ENCODE assay signal across 8 cellular contexts in genomic region chr3:28286595-28286994, GRCh38. TPM values are rescaled to one million over a fixed set of nuclear protein-coding genes. Genes with fewer than 3 reads are reported as not detected.
A peak's percentile ranks its signal among the peaks of the same experiment; 100 is the strongest.
DNase-seq lines count a peak whose midpoint lies in the region; ATAC-seq, FAIRE-seq and TF ChIP-seq lines count a peak whose summit lies in the region.

No MANE protein-coding gene starts in this region.

- H3K36me3 Mint-ChIP-seq in T-helper 17 cell (ENCODE audit: low read depth) = no peaks in the 10 kb centered on the region
- H3K36me3 Mint-ChIP-seq in activated naive CD4-positive, alpha-beta T cell treated with anti-CD3 and anti-CD28 coated beads for 36 hours (ENCODE audit: low read depth) = peaks cover 11% of the 10 kb centered on the region

- BruUV-seq in IMR-90 (replicated peaks; lab: Mats Ljungman, UMichigan) = no TSS peak

- H2BK20ac ChIP-seq in IMR-90 (ENCODE audit: low read depth, low read length) = no peak overlapping the region

- no peak overlapping the region for H3K9ac ChIP-seq in IMR-90 (ENCODE audit: low read depth, low read length)

- H3K4ac ChIP-seq in IMR-90 (ENCODE audit: low read depth, low read length) = no peak overlapping the region

- peak; percentile 86 for ATAC-seq in GM21723 (IDR thresholded peaks at IDR 0.05; ENCODE audit: unreplicated experiment)
- ATAC-seq in IMR-90 (ENCODE audit: low read depth) = peak; percentile 93
- ATAC-seq in T-helper 17 cell = peak; percentile 63

- H2BK5ac ChIP-seq in IMR-90 (ENCODE audit: low read depth, low read length, poor library complexity, severe bottlenecking) = no peak overlapping the region

- H3K18ac ChIP-seq in IMR-90 (ENCODE audit: low read depth, low read length) = no peak overlapping the region

- no peak for TF ChIP-seq POLR2A in IMR-90 (IDR thresholded peaks at IDR 0.05; ENCODE audit: low read depth, low read length)

- TF ChIP-seq RAD21 in IMR-90 (IDR thresholded peaks at IDR 0.05; ENCODE audit: low read length) = peak; percentile 60

- H3K9me3 ChIP-seq in IMR-90 (ENCODE audit: control insufficient read depth, insufficient read depth, low read length) = peaks cover 2% of the 10 kb centered on the region
- H3K9me3 ChIP-seq in T-helper 17 cell (ENCODE audit: control insufficient read depth, low read length, poor library complexity, severe bottlenecking) = no peaks in the 10 kb centered on the region

- POLR2A ChIA-PET in IMR-90 (lab: Charles Lee; ENCODE audit: unreplicated experiment) = no interaction called here

- DNase-seq in NCI-H2171 treated with DMSO at 0.1 percent for 48 hours (lab: John Stamatoyannopoulos, UW) (peak; percentile 22), NCI-H2171 (lab: John Stamatoyannopoulos, UW) (no peak), IMR-90 (peak; percentile 46), T-helper 17 cell (no peak), frontal cortex (ENCODE audit: low spot score in 2 of 2) (peak in 1 of 2 donors; percentile 3), retinal pigment epithelial cell (ENCODE audit: low read depth) (peak; percentile 5)
- no peak for DNase-seq in activated naive CD4-positive, alpha-beta T cell treated with anti-CD3 and anti-CD28 coated beads for 36 hours

- no peak overlapping the region for H3K27ac ChIP-seq in IMR-90 (ENCODE audit: insufficient read depth, low read length)

- H3K56ac ChIP-seq in IMR-90 (ENCODE audit: extremely low read depth, insufficient read depth, low read length) = no peak overlapping the region

- H3K9me3 Mint-ChIP-seq in activated naive CD4-positive, alpha-beta T cell treated with anti-CD3 and anti-CD28 coated beads for 36 hours = no peaks in the 10 kb centered on the region

- no peak overlapping the region for H3K4me2 ChIP-seq in IMR-90 (ENCODE audit: low read depth, low read length)

- no peaks in the 10 kb centered on the region for H3K27me3 ChIP-seq in IMR-90 (ENCODE audit: control insufficient read depth, insufficient read depth, low read length)

- no peak overlapping the region for H3K23ac ChIP-seq in IMR-90 (ENCODE audit: low read depth, low read length)

- no peaks in the 10 kb centered on the region for H3K9me1 ChIP-seq in IMR-90 (ENCODE audit: insufficient read depth, low read length)

- peak; percentile 58 for TF ChIP-seq CTCF in IMR-90 (conservative IDR thresholded peaks at IDR 0.05; ENCODE audit: low read depth, low read length)
- peak; percentile 60 for TF ChIP-seq CTCF in retinal pigment epithelial cell (conservative IDR thresholded peaks at IDR 0.05; ENCODE audit: low read depth, low read length)

- dilution Hi-C loops in IMR-90 (cut with HindIII; ENCODE audit: low sequenced_read_pairs, unreplicated experiment) = no loop called here

- intact Hi-C loops in IMR-90 (cut with micrococcal nuclease) = loop anchor here (1.0 kb wide), 1 partner anchor 574 kb away; no protein-coding TSS in a partner anchor
- intact Hi-C loops in activated naive CD4-positive, alpha-beta T cell treated with anti-CD3 and anti-CD28 coated beads for 36 hours (cut with micrococcal nuclease) = loop anchor here (1.0 to 5.0 kb wide), 4 partner anchors 269 to 574 kb away; partner anchors contain the start of gene EOMES

- no peak overlapping the region for H2AK9ac ChIP-seq in IMR-90 (replicated peaks; ENCODE audit: low read depth, low read length, poor library complexity)

- CTCF ChIA-PET in IMR-90 (lab: Yijun Ruan, JAX) = interaction anchor here (0.6 to 2.0 kb wide), 6 partner anchors 11 to 578 kb away, joined by 3 to 8 read pairs (median 3); no protein-coding TSS in a partner anchor
- CTCF ChIA-PET in activated naive CD4-positive, alpha-beta T cell treated with anti-CD3 and anti-CD28 coated beads for 36 hours (lab: Charles Lee) = interaction anchor here (0.6 to 1.8 kb wide), 3 partner anchors 20 to 157 kb away, joined by 3 to 4 read pairs (median 3); no protein-coding TSS in a partner anchor

- no peak overlapping the region for H4K5ac ChIP-seq in IMR-90 (ENCODE audit: low read depth, low read length)

- peaks cover 3 to 5% of the 10 kb centered on the region in 2 experiments; a peak in 1 of 4 replicates for H3K79me1 ChIP-seq in IMR-90 (ENCODE audit: low read depth in 1 of 2, low read length in 2 of 2)

- no peak overlapping the region for H3K4me3 Mint-ChIP-seq in T-helper 17 cell
- no peak overlapping the region for H3K4me3 Mint-ChIP-seq in activated naive CD4-positive, alpha-beta T cell treated with anti-CD3 and anti-CD28 coated beads for 36 hours

- H2AK5ac ChIP-seq in IMR-90 (ENCODE audit: low read depth, low read length) = no peak overlapping the region

- no peak overlapping the region for H2AFZ ChIP-seq in IMR-90 (replicated peaks; ENCODE audit: low read length, poor library complexity)

- H3K36me3 ChIP-seq in IMR-90 (ENCODE audit: control insufficient read depth, insufficient read depth, low read length) = peaks cover 2% of the 10 kb centered on the region

- no peak overlapping the region for H2BK120ac ChIP-seq in IMR-90 (ENCODE audit: low read depth, low read length)

- H4K91ac ChIP-seq in IMR-90 (ENCODE audit: insufficient read depth, low read depth, low read length) = no peak overlapping the region

- no peak overlapping the region for H4K8ac ChIP-seq in IMR-90 (ENCODE audit: low read depth in 2 of 2, low read length in 2 of 2)

- H4K20me1 ChIP-seq in IMR-90 (ENCODE audit: insufficient read depth, low read length) = no peaks in the 10 kb centered on the region

- H3K27ac Mint-ChIP-seq in T-helper 17 cell = no peak overlapping the region
- H3K27ac Mint-ChIP-seq in activated naive CD4-positive, alpha-beta T cell treated with anti-CD3 and anti-CD28 coated beads for 36 hours = no peak overlapping the region

- H2BK15ac ChIP-seq in IMR-90 (ENCODE audit: low read depth, low read length) = no peak overlapping the region

- in situ Hi-C loops in IMR-90 (cut with MboI; ENCODE audit: low sequenced_read_pairs) = no loop called here

- H3K4me3 ChIP-seq in IMR-90 (ENCODE audit: insufficient read depth, low read depth, low read length) = no peak overlapping the region
- H3K4me3 ChIP-seq in retinal pigment epithelial cell (ENCODE audit: low read length) = no peak overlapping the region

- H3K14ac ChIP-seq in IMR-90 (replicated peaks; ENCODE audit: low read depth, low read length) = no peak overlapping the region

- peaks cover 11% of the 10 kb centered on the region for H3K4me1 Mint-ChIP-seq in T-helper 17 cell
- H3K4me1 Mint-ChIP-seq in activated naive CD4-positive, alpha-beta T cell treated with anti-CD3 and anti-CD28 coated beads for 36 hours (ENCODE audit: low read depth) = peaks cover 2% of the 10 kb centered on the region

- H3K4me1 ChIP-seq in IMR-90 (ENCODE audit: control insufficient read depth, insufficient read depth, low read length) = no peaks in the 10 kb centered on the region

- peak; percentile 79 for FAIRE-seq in frontal cortex (lab: Jason Lieb, UNC)

- H3K27me3 Mint-ChIP-seq in T-helper 17 cell = no peaks in the 10 kb centered on the region
- H3K27me3 Mint-ChIP-seq in activated naive CD4-positive, alpha-beta T cell treated with anti-CD3 and anti-CD28 coated beads for 36 hours (ENCODE audit: low read depth) = no peaks in the 10 kb centered on the region

TF ChIP-seq in IMR-90, 13 proteins besides CTCF, POLR2A, EP300 and RAD21:
- TF ChIP-seq MAZ (IDR thresholded peaks at IDR 0.05; ENCODE audit: borderline replicate concordance, low read depth, low read length) = no peak
- TF ChIP-seq NFE2L2 (IDR thresholded peaks at IDR 0.05; ENCODE audit: low read depth, low read length) = no peak
- no peak for TF ChIP-seq BHLHE40 (IDR thresholded peaks at IDR 0.05; ENCODE audit: low read depth, low read length)
- no peak for TF ChIP-seq CHD1 (IDR thresholded peaks at IDR 0.05; ENCODE audit: low read depth, low read length)
- TF ChIP-seq SMC3 (IDR thresholded peaks at IDR 0.05; ENCODE audit: low read depth, low read length) = peak; percentile 43; the same call in 1 of the 2 replicates
- no peak for TF ChIP-seq RFX5 (IDR thresholded peaks at IDR 0.05; ENCODE audit: low read depth, low read length)

RNA-seq across cellular contexts. Expression of gene CMC1, which starts 45.2 kb away (rescaled TPM):
- total RNA-seq in IMR-90 (2012; rRNA removed) (1.6 and 2.8 TPM in 2 replicates), T-helper 17 cell (1 to 10 TPM; 5.4 to 8.3 TPM), frontal cortex (4.1 TPM)
- polyA plus RNA-seq in IMR-90 (2012; rRNA removed) = 16.0 and 18.3 TPM in 2 replicates
- polyA plus RNA-seq in IMR-90 (2012; cell fraction: cytosol; rRNA removed) = 12.5 and 15.4 TPM in 2 replicates
- 3.4 and 11.0 TPM in 2 replicates for polyA plus RNA-seq in IMR-90 (2012; cell fraction: nucleus; rRNA removed; ENCODE audit: low replicate concordance)
- total RNA-seq in activated naive CD4-positive, alpha-beta T cell treated with anti-CD3 and anti-CD28 coated beads for 36 hours = 10 to 100 TPM; 27.6 to 28.6 TPM

Comparison
In these comparisons a context has a peak if more than half of its experiments do, and no peak if none do; other contexts are left out.
1. DNase-seq: peak in NCI-H2171 treated with DMSO at 0.1 percent for 48 hours (single experiment), IMR-90 (single experiment) and retinal pigment epithelial cell (single experiment); none in NCI-H2171 (single experiment), T-helper 17 cell (0 of 3) and activated naive CD4-positive, alpha-beta T cell treated with anti-CD3 and anti-CD28 coated beads for 36 hours (single experiment).
2. Peak in every context shown above with its lines, with median percentiles within 50 percentile points of each other: ATAC-seq.